ENCODE assay signal across 14 cellular contexts in the genomic region with DNA sequence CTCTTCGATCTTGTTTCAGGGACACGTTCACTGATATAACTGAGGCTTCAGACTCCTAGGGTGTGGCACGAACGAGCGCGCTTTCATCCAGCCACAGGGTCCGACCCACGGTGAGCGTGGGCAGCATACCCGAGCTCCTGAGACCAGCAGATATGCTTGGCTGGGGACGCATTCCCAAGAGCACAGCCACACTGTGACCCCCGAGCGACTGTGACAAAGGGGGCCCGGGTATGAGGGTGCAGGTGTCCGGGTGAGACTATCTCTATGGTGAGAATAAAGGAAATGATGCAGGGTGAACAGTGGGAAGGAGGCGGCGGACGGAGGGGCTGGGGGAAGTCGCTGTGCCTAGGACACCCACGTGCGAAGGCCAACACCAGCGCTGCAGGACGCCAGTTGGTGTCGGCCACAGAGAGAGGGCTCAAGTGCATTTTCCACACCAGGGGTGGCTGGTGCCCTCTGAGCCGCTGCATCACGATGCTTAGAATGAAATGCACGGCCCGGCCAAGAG. TPM values are rescaled to one million over a fixed set of nuclear protein-coding genes. Genes with fewer than 3 reads are reported as not detected.
DNase-seq lines count a peak whose midpoint lies in the region; ATAC-seq and TF ChIP-seq lines count a peak whose summit lies in the region.
"Had no signal": no experiment of that assay in that cellular context is flagged by ENCODE, and none has a peak within 500 bp of the region (broad histone marks: within the 10 kb centered on the region; RNA-seq: fewer than 3 reads in every experiment).

No MANE protein-coding gene starts in this region.

- TF ChIP-seq CTCF in psoas muscle (IDR thresholded peaks at IDR 0.05) = no peak

- no peak overlapping the region for H3K4me3 Mint-ChIP-seq in stimulated activated naive CD8-positive, alpha-beta T cell treated with anti-CD3 and anti-CD28 coated beads, Interleukin-15, amount 100 ng/mL, for 72 hours
- H3K4me3 Mint-ChIP-seq in activated CD8-positive, alpha-beta memory T cell treated with anti-CD3 and anti-CD28 coated beads, Interleukin-2, amount 10 ng/mL, durations not matched to agents 7 days and 5 days = no peak overlapping the region
- H3K4me3 Mint-ChIP-seq: activated CD8-positive, alpha-beta T cell treated with anti-CD3 and anti-CD28 coated beads for 36 hours; activated T-helper 1 cell treated with anti-CD3 and anti-CD28 coated beads, Interleukin-12 subunit alpha, Interleukin-12 subunit beta, Interleukin-2, Interleukin-4 antibody, amounts not matched to agents 30 ng/mL and 10 ng/mL and 1 ng/mL, durations not matched to agents 14 hours and 24 hours and 36 hours had no signal

- H3K9me3 Mint-ChIP-seq in stimulated activated naive CD8-positive, alpha-beta T cell treated with anti-CD3 and anti-CD28 coated beads, Interleukin-15, amount 100 ng/mL, for 72 hours = no peaks in the 10 kb centered on the region
- no peaks in the 10 kb centered on the region for H3K9me3 Mint-ChIP-seq in activated CD8-positive, alpha-beta memory T cell treated with anti-CD3 and anti-CD28 coated beads, Interleukin-2, amount 10 ng/mL, durations not matched to agents 7 days and 5 days (ENCODE audit: low read depth)
- H3K9me3 Mint-ChIP-seq: activated CD8-positive, alpha-beta T cell treated with anti-CD3 and anti-CD28 coated beads for 36 hours; activated T-helper 1 cell treated with anti-CD3 and anti-CD28 coated beads, Interleukin-12 subunit alpha, Interleukin-12 subunit beta, Interleukin-2, Interleukin-4 antibody, amounts not matched to agents 30 ng/mL and 10 ng/mL and 1 ng/mL, durations not matched to agents 14 hours and 24 hours and 36 hours had no signal

- CTCF ChIA-PET in activated CD8-positive, alpha-beta memory T cell treated with anti-CD3 and anti-CD28 coated beads, Interleukin-2, amount 10 ng/mL, durations not matched to agents 7 days and 5 days (lab: Charles Lee) = no interaction called here

- peaks cover 63% of the 10 kb centered on the region for H3K4me1 Mint-ChIP-seq in stimulated activated naive CD8-positive, alpha-beta T cell treated with anti-CD3 and anti-CD28 coated beads, Interleukin-15, amount 100 ng/mL, for 72 hours
- peaks cover 4% of the 10 kb centered on the region for H3K4me1 Mint-ChIP-seq in activated CD8-positive, alpha-beta memory T cell treated with anti-CD3 and anti-CD28 coated beads, Interleukin-2, amount 10 ng/mL, durations not matched to agents 7 days and 5 days

- peak overlapping the region; percentile 53 for H3K27ac ChIP-seq in psoas muscle
- H3K27ac ChIP-seq: thoracic aorta had no signal

- H3K36me3 Mint-ChIP-seq in activated CD8-positive, alpha-beta memory T cell treated with anti-CD3 and anti-CD28 coated beads, Interleukin-2, amount 10 ng/mL, durations not matched to agents 7 days and 5 days = no peaks in the 10 kb centered on the region

- no peaks in the 10 kb centered on the region for H3K27me3 ChIP-seq in psoas muscle (ENCODE audit: insufficient read depth in 3 of 3, low read length in 2 of 3)

- no peaks in the 10 kb centered on the region for H3K36me3 ChIP-seq in psoas muscle (ENCODE audit: insufficient read depth in 1 of 2, low read depth in 1 of 2)
- H3K36me3 ChIP-seq: thoracic aorta had no signal

- H3K9me3 ChIP-seq in psoas muscle = no peaks in the 10 kb centered on the region
- H3K9me3 ChIP-seq: thoracic aorta had no signal

- intact Hi-C loops in psoas muscle (cut with DNase I) = loop anchor here in 1 of 2 donors (5.0 kb wide), 1 partner anchor 47 kb away; no protein-coding TSS in a partner anchor

- peak overlapping the region in 1 of 2 donors; percentile 3 for H3K27ac Mint-ChIP-seq in stimulated activated naive CD8-positive, alpha-beta T cell treated with anti-CD3 and anti-CD28 coated beads, Interleukin-15, amount 100 ng/mL, for 72 hours
- no peak overlapping the region for H3K27ac Mint-ChIP-seq in activated CD8-positive, alpha-beta memory T cell treated with anti-CD3 and anti-CD28 coated beads, Interleukin-2, amount 10 ng/mL, durations not matched to agents 7 days and 5 days
- H3K27ac Mint-ChIP-seq: activated CD8-positive, alpha-beta T cell treated with anti-CD3 and anti-CD28 coated beads for 36 hours; activated T-helper 1 cell treated with anti-CD3 and anti-CD28 coated beads, Interleukin-12 subunit alpha, Interleukin-12 subunit beta, Interleukin-2, Interleukin-4 antibody, amounts not matched to agents 30 ng/mL and 10 ng/mL and 1 ng/mL, durations not matched to agents 14 hours and 24 hours and 36 hours had no signal

- peak; percentile 18 for ATAC-seq in stimulated activated naive CD8-positive, alpha-beta T cell treated with anti-CD3 and anti-CD28 coated beads, Interleukin-15, amount 100 ng/mL, for 72 hours
- no peak for ATAC-seq in stimulated activated naive CD8-positive, alpha-beta T cell treated with anti-CD3 and anti-CD28 coated beads, Interleukin-15, Interleukin-2, amounts not matched to agents 100 U/mL and 50 U/mL, for 24 hours
- ATAC-seq in psoas muscle = no peak
- no peak for ATAC-seq in activated CD8-positive, alpha-beta memory T cell treated with anti-CD3 and anti-CD28 coated beads, Interleukin-2, amount 10 ng/mL, durations not matched to agents 7 days and 5 days
- no peak for ATAC-seq in GM21526 (IDR thresholded peaks at IDR 0.05; ENCODE audit: low FRiP score, unreplicated experiment)
- ATAC-seq in HG03097 (IDR thresholded peaks at IDR 0.05; ENCODE audit: low FRiP score, unreplicated experiment) = no peak

- 53 to 69% (median 62%) methylated on average over 28 of the region's 28 CpGs for WGBS in psoas muscle, 3 donors

- H3K27me3 Mint-ChIP-seq in stimulated activated naive CD8-positive, alpha-beta T cell treated with anti-CD3 and anti-CD28 coated beads, Interleukin-15, amount 100 ng/mL, for 72 hours = no peaks in the 10 kb centered on the region
- H3K27me3 Mint-ChIP-seq in activated CD8-positive, alpha-beta memory T cell treated with anti-CD3 and anti-CD28 coated beads, Interleukin-2, amount 10 ng/mL, durations not matched to agents 7 days and 5 days = peaks cover 46% of the 10 kb centered on the region

- peaks cover 19% of the 10 kb centered on the region for H3K4me1 ChIP-seq in psoas muscle

- no peak for DNase-seq in stimulated activated naive CD8-positive, alpha-beta T cell treated with anti-CD3 and anti-CD28 coated beads, Interleukin-15, amount 100 ng/mL, for 72 hours
- no peak for DNase-seq in stimulated activated naive CD8-positive, alpha-beta T cell treated with anti-CD3 and anti-CD28 coated beads, Interleukin-15, Interleukin-2, amounts not matched to agents 100 U/mL and 50 U/mL, for 24 hours
- DNase-seq in islet precursor cell (peak; percentile 51), psoas muscle (no peak), activated T-cell treated with anti-CD3 and anti-CD28 coated beads for 4 hours (no peak)
- DNase-seq in activated CD8-positive, alpha-beta memory T cell treated with anti-CD3 and anti-CD28 coated beads, Interleukin-2, amount 10 ng/mL, durations not matched to agents 7 days and 5 days = no peak
- DNase-seq: dermis blood vessel endothelial cell, NCI-H2081 treated with DMSO at 0.1 percent for 48 hours, OCI-M1 had no signal

- H3K4me3 ChIP-seq in psoas muscle = no peak overlapping the region

RNA-seq across cellular contexts. Expression of gene RPH3AL, which starts 17.6 kb away (rescaled TPM):
- 10 to 100 TPM in 1 of 4 donors, 1 to 10 TPM in 3; 5.7 to 18.5 (median 9.8) TPM for total RNA-seq in psoas muscle
- polyA plus RNA-seq in psoas muscle = 10 to 100 TPM in 1 of 3 donors, 1 to 10 TPM in 2; 3.7 to 11.8 (median 6.3) TPM
- total RNA-seq in activated CD8-positive, alpha-beta memory T cell treated with anti-CD3 and anti-CD28 coated beads, Interleukin-2, amount 10 ng/mL, durations not matched to agents 7 days and 5 days = 1 to 10 TPM; 1.2 to 2.9 TPM
